ENCODE assay signal across 8 cellular contexts in the genomic region with DNA sequence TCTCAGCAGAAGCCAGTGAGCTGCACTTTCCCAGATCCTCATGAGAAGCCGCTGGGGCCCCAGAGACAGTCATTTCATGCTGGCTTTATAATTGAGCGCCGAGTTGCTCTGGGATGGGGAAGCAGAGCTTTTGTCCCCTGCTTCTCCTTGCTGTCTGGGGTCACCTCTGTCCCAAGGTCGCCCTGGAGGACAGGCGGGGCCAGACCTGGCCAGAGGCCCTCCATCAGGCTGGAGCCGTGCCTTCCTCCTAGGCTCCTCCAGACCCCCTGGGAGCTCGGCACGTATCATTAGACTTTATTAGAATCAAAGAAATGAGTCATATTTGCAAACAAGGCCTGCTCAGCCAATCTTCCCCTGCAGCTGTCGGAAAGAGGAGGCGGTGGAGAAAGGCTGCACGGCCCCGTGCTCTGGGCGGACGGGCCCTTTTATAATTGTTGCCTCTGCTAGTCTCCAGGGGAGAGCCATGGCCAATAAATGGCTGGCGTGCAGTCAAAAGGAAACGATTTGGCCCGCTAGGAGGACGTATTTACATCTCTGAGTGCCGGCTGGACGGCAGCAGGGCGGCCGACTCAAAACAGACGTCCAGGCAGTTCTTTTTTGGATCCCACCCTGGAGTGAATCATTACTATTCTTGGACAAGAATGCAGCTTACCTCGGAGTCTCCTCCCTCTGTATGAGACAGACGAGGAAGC. TPM values are rescaled to one million over a fixed set of nuclear protein-coding genes. Genes with fewer than 3 reads are reported as not detected.
A peak's percentile ranks its signal among the peaks of the same experiment; 100 is the strongest.
DNase-seq lines count a peak whose midpoint lies in the region; ATAC-seq and TF ChIP-seq lines count a peak whose summit lies in the region.

No MANE protein-coding gene starts in this region.

- DNase-seq in HCEC 1CT (peak; percentile 82), Right ventricle myocardium superior (peak; percentile 92), pulmonary artery endothelial cell (ENCODE audit: low read depth, low spot score) (peak; percentile 99), GM13976 (ENCODE audit: low spot score) (no peak)
- DNase-seq in CD4-positive, alpha-beta T cell: no peak
- DNase-seq in stimulated activated CD4-positive, alpha-beta T cell treated with anti-CD3 and anti-CD28 coated beads, Interleukin-2, amount 100 ng/mL, for 48 hours: no peak

- no peak for TF ChIP-seq CTCF in CD4-positive, alpha-beta T cell (IDR thresholded peaks at IDR 0.05)
- TF ChIP-seq CTCF in GM13976 (IDR thresholded peaks at IDR 0.05; ENCODE audit: borderline replicate concordance, control extremely low read depth, extremely low read depth, insufficient read depth, missing control alignments): no peak

- H3K27me3 Mint-ChIP-seq in activated T-helper 17 cell treated with anti-CD3 and anti-CD28 coated beads, Interleukin-2, amount 50 U/mL, for 72 hours: no peaks in the 10 kb centered on the region
- no peaks in the 10 kb centered on the region for H3K27me3 Mint-ChIP-seq in CD4-positive, alpha-beta T cell

- intact Hi-C loops in Right ventricle myocardium superior (cut with DNase I): loop anchor here (10.0 kb wide), 1 partner anchor 48 kb away; the partner anchor contains the start of gene SLC6A6
- intact Hi-C loops in CD4-positive, alpha-beta T cell (cut with DNase I, micrococcal nuclease): no loop called here

- CTCF ChIA-PET in CD4-positive, alpha-beta T cell (lab: Charles Lee): interaction anchor here (0.8 kb wide), 1 partner anchor 16 kb away, joined by 4 read pairs; no protein-coding TSS in a partner anchor

- H3K4me1 Mint-ChIP-seq in activated T-helper 17 cell treated with anti-CD3 and anti-CD28 coated beads, Interleukin-2, amount 50 U/mL, for 72 hours: peaks cover 5% of the 10 kb centered on the region
- no peaks in the 10 kb centered on the region for H3K4me1 Mint-ChIP-seq in CD4-positive, alpha-beta T cell (ENCODE audit: low read depth)

- peak; percentile 90 for ATAC-seq in SK-N-SH treated with all-trans-retinoic acid at 6 μM for 48 hours
- ATAC-seq in Right ventricle myocardium superior (ENCODE audit: poor library complexity): peak; percentile 93
- no peak for ATAC-seq in activated T-helper 17 cell treated with anti-CD3 and anti-CD28 coated beads, Interleukin-2, amount 50 U/mL, for 72 hours (replicated peaks)
- ATAC-seq in CD4-positive, alpha-beta T cell (ENCODE audit: poor library complexity): no peak

- no peak overlapping the region for H3K4me3 Mint-ChIP-seq in activated T-helper 17 cell treated with anti-CD3 and anti-CD28 coated beads, Interleukin-2, amount 50 U/mL, for 72 hours
- H3K4me3 Mint-ChIP-seq in CD4-positive, alpha-beta T cell: no peak overlapping the region

- in situ Hi-C loops in GM13976 (cut with MboI; ENCODE audit: low sequenced_read_pairs, unreplicated experiment): no loop called here

- POLR2A ChIA-PET in CD4-positive, alpha-beta T cell (lab: Charles Lee): interaction anchor here (1.4 kb wide), 1 partner anchor 21 kb away, joined by 4 read pairs; no protein-coding TSS in a partner anchor

- H3K27ac ChIP-seq in CD4-positive, alpha-beta T cell (ENCODE audit: low read depth, low read length): no peak overlapping the region

- no peaks in the 10 kb centered on the region for H3K9me3 Mint-ChIP-seq in activated T-helper 17 cell treated with anti-CD3 and anti-CD28 coated beads, Interleukin-2, amount 50 U/mL, for 72 hours
- H3K9me3 Mint-ChIP-seq in CD4-positive, alpha-beta T cell: no peaks in the 10 kb centered on the region

- no peaks in the 10 kb centered on the region for H3K27me3 ChIP-seq in CD4-positive, alpha-beta T cell (ENCODE audit: control insufficient read depth, insufficient read depth, low read length)

- no peak overlapping the region for H3K27ac Mint-ChIP-seq in activated T-helper 17 cell treated with anti-CD3 and anti-CD28 coated beads, Interleukin-2, amount 50 U/mL, for 72 hours
- H3K27ac Mint-ChIP-seq in CD4-positive, alpha-beta T cell: no peak overlapping the region

- H3K9me3 ChIP-seq in CD4-positive, alpha-beta T cell (ENCODE audit: control insufficient read depth, low read length): no peaks in the 10 kb centered on the region

- H3K36me3 Mint-ChIP-seq in activated T-helper 17 cell treated with anti-CD3 and anti-CD28 coated beads, Interleukin-2, amount 50 U/mL, for 72 hours (ENCODE audit: low read depth): peaks cover 96% of the 10 kb centered on the region
- peaks cover 64% of the 10 kb centered on the region for H3K36me3 Mint-ChIP-seq in CD4-positive, alpha-beta T cell (ENCODE audit: low read depth)

TF ChIP-seq in SK-N-SH treated with all-trans-retinoic acid at 6 μM for 48 hours, 23 proteins besides CTCF, POLR2A, EP300 and RAD21:
- TF ChIP-seq TCF4 (CRISPR knock-in tag; IDR thresholded peaks at IDR 0.05; ENCODE audit: borderline replicate concordance): no peak
- TF ChIP-seq, protein P1, sequence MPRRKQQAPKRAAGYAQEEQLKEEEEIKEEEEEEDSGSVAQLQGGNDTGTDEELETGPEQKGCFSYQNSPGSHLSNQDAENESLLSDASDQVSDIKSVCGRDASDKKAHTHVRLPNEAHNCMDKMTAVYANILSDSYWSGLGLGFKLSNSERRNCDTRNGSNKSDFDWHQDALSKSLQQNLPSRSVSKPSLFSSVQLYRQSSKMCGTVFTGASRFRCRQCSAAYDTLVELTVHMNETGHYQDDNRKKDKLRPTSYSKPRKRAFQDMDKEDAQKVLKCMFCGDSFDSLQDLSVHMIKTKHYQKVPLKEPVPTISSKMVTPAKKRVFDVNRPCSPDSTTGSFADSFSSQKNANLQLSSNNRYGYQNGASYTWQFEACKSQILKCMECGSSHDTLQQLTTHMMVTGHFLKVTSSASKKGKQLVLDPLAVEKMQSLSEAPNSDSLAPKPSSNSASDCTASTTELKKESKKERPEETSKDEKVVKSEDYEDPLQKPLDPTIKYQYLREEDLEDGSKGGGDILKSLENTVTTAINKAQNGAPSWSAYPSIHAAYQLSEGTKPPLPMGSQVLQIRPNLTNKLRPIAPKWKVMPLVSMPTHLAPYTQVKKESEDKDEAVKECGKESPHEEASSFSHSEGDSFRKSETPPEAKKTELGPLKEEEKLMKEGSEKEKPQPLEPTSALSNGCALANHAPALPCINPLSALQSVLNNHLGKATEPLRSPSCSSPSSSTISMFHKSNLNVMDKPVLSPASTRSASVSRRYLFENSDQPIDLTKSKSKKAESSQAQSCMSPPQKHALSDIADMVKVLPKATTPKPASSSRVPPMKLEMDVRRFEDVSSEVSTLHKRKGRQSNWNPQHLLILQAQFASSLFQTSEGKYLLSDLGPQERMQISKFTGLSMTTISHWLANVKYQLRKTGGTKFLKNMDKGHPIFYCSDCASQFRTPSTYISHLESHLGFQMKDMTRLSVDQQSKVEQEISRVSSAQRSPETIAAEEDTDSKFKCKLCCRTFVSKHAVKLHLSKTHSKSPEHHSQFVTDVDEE (CRISPR knock-in tag; IDR thresholded peaks at IDR 0.05): no peak
- TF ChIP-seq POU6F1 (CRISPR knock-in tag; IDR thresholded peaks at IDR 0.05; ENCODE audit: borderline replicate concordance, low read depth): no peak
- TF ChIP-seq ZC3H10 (CRISPR knock-in tag; IDR thresholded peaks at IDR 0.05): no peak
- TF ChIP-seq CSDC2 (CRISPR knock-in tag; IDR thresholded peaks at IDR 0.05): no peak
- 0 out of 2 replicates have a peak, but pooled peaks have one; percentile 23 for TF ChIP-seq ISL1 (CRISPR knock-in tag; IDR thresholded peaks at IDR 0.05)
- no peak for TF ChIP-seq PPARA (CRISPR knock-in tag; IDR thresholded peaks at IDR 0.05; ENCODE audit: borderline replicate concordance)

RNA-seq across cellular contexts. Expression of gene SLC6A6, which starts 50.4 kb away (rescaled TPM):
- total RNA-seq in Right ventricle myocardium superior: 13.5 TPM
- 22.3 and 28.8 TPM in 2 replicates for total RNA-seq in pulmonary artery endothelial cell
- 100 to 1,000 TPM in 1 of 2 donors, 10 to 100 TPM in 1; 80.1 to 219 TPM for total RNA-seq in activated T-helper 17 cell treated with anti-CD3 and anti-CD28 coated beads, Interleukin-2, amount 50 U/mL, for 72 hours
- 10 to 100 TPM; 27.8 to 31.2 TPM for total RNA-seq in CD4-positive, alpha-beta T cell

Comparison
In these comparisons a context has a peak if more than half of its experiments do, and no peak if none do; other contexts are left out.
1. DNase-seq: peak in HCEC 1CT (single experiment), Right ventricle myocardium superior (single experiment) and pulmonary artery endothelial cell (single experiment); none in CD4-positive, alpha-beta T cell (0 of 10), stimulated activated CD4-positive, alpha-beta T cell treated with anti-CD3 and anti-CD28 coated beads, Interleukin-2, amount 100 ng/mL, for 48 hours (0 of 2) and GM13976 (single experiment).
2. ATAC-seq: peak in SK-N-SH treated with all-trans-retinoic acid at 6 μM for 48 hours (single experiment) and Right ventricle myocardium superior (single experiment); none in activated T-helper 17 cell treated with anti-CD3 and anti-CD28 coated beads, Interleukin-2, amount 50 U/mL, for 72 hours (single experiment) and CD4-positive, alpha-beta T cell (single experiment).